10 cellular contexts compared by ENCODE assay signal in genomic region chr13:110339975-110340550, GRCh38. TPM values are rescaled to one million over a fixed set of nuclear protein-coding genes. Genes with fewer than 3 reads are reported as not detected.
DNase-seq lines count a peak whose midpoint lies in the region; ATAC-seq and TF ChIP-seq lines count a peak whose summit lies in the region.
"Had no signal": no experiment of that assay in that cellular context is flagged by ENCODE, and none has a peak within 500 bp of the region (broad histone marks: within the 10 kb centered on the region; RNA-seq: fewer than 3 reads in every experiment).

No MANE protein-coding gene starts in this region.

- TF ChIP-seq POLR2A in breast epithelium (IDR thresholded peaks at IDR 0.05) (no peak), testis (IDR thresholded peaks at IDR 0.05) (no peak)

- H3K4me3 ChIP-seq in breast epithelium (peak overlapping the region in 1 of 3 donors; percentile 49), mucosa of rectum (ENCODE audit: low read length in 2 of 2) (no peak overlapping the region), testis (no peak overlapping the region)

- peaks cover 21% of the 10 kb centered on the region for H3K4me1 Mint-ChIP-seq in activated CD8-positive, alpha-beta T cell treated with anti-CD3 and anti-CD28 coated beads for 36 hours (ENCODE audit: low read depth)
- peaks cover 19% of the 10 kb centered on the region for H3K4me1 Mint-ChIP-seq in activated CD8-positive, alpha-beta T cell treated with anti-CD3 and anti-CD28 coated beads, Interleukin-2, amount 10 ng/mL, durations not matched to agents 7 days and 5 days (ENCODE audit: low read depth)

- H3K27me3 Mint-ChIP-seq in activated CD8-positive, alpha-beta T cell treated with anti-CD3 and anti-CD28 coated beads for 36 hours = peaks cover 16% of the 10 kb centered on the region
- H3K27me3 Mint-ChIP-seq in activated CD8-positive, alpha-beta T cell treated with anti-CD3 and anti-CD28 coated beads, Interleukin-2, amount 10 ng/mL, durations not matched to agents 7 days and 5 days (ENCODE audit: low read depth) = peaks cover 34% of the 10 kb centered on the region

- H3K27me3 ChIP-seq in breast epithelium (no peaks in the 10 kb centered on the region), mucosa of rectum (ENCODE audit: control insufficient read depth in 2 of 2, insufficient read depth in 2 of 2, low read length in 2 of 2) (peaks cover 0 to 7% of the 10 kb centered on the region in 2 donors), testis (no peaks in the 10 kb centered on the region)

- no peaks in the 10 kb centered on the region for H3K36me3 Mint-ChIP-seq in activated CD8-positive, alpha-beta T cell treated with anti-CD3 and anti-CD28 coated beads for 36 hours (ENCODE audit: low read depth)
- no peaks in the 10 kb centered on the region for H3K36me3 Mint-ChIP-seq in activated CD8-positive, alpha-beta T cell treated with anti-CD3 and anti-CD28 coated beads, Interleukin-2, amount 10 ng/mL, durations not matched to agents 7 days and 5 days (ENCODE audit: low read depth)

- no peak for DNase-seq in activated CD8-positive, alpha-beta T cell treated with anti-CD3 and anti-CD28 coated beads for 36 hours
- no peak for DNase-seq in activated CD8-positive, alpha-beta T cell treated with anti-CD3 and anti-CD28 coated beads, Interleukin-2, amount 10 ng/mL, durations not matched to agents 7 days and 5 days
- DNase-seq in breast epithelium (ENCODE audit: low spot score in 2 of 2) = no peak
- DNase-seq in testis = no peak
- DNase-seq in SKM-1 treated with dmso at 0.1 percent for 144 hours (lab: John Stamatoyannopoulos, UW; ENCODE audit: unreplicated experiment) = no peak
- DNase-seq: NCI-H2029 treated with DMSO at 0.1 percent for 48 hours had no signal

- no peak overlapping the region for H3K9ac ChIP-seq in mucosa of rectum (ENCODE audit: low read depth in 1 of 2, low read length in 2 of 2)

- H3K9me3 ChIP-seq in breast epithelium = no peaks in the 10 kb centered on the region
- no peaks in the 10 kb centered on the region for H3K9me3 ChIP-seq in mucosa of rectum (ENCODE audit: control insufficient read depth in 2 of 2, low read length in 2 of 2)
- no peaks in the 10 kb centered on the region for H3K9me3 ChIP-seq in testis
- H3K9me3 ChIP-seq: neutrophil had no signal

- H3K9me3 Mint-ChIP-seq in activated CD8-positive, alpha-beta T cell treated with anti-CD3 and anti-CD28 coated beads for 36 hours = no peaks in the 10 kb centered on the region
- H3K9me3 Mint-ChIP-seq in activated CD8-positive, alpha-beta T cell treated with anti-CD3 and anti-CD28 coated beads, Interleukin-2, amount 10 ng/mL, durations not matched to agents 7 days and 5 days (ENCODE audit: insufficient read depth) = no peaks in the 10 kb centered on the region

- H3K4me3 Mint-ChIP-seq in activated CD8-positive, alpha-beta T cell treated with anti-CD3 and anti-CD28 coated beads for 36 hours = no peak overlapping the region
- no peak overlapping the region for H3K4me3 Mint-ChIP-seq in activated CD8-positive, alpha-beta T cell treated with anti-CD3 and anti-CD28 coated beads, Interleukin-2, amount 10 ng/mL, durations not matched to agents 7 days and 5 days

- H3K36me3 ChIP-seq in breast epithelium = no peaks in the 10 kb centered on the region
- H3K36me3 ChIP-seq in mucosa of rectum (ENCODE audit: control insufficient read depth in 2 of 2, insufficient read depth in 2 of 2, low read length in 2 of 2) = no peaks in the 10 kb centered on the region
- no peaks in the 10 kb centered on the region for H3K36me3 ChIP-seq in testis (ENCODE audit: low read depth, missing control alignments)
- H3K36me3 ChIP-seq: neutrophil had no signal

- H3K27ac ChIP-seq in breast epithelium = peak overlapping the region; percentile 86 to 95
- peak overlapping the region; percentile 66 to 75 for H3K27ac ChIP-seq in mucosa of rectum (ENCODE audit: low read depth in 2 of 2, low read length in 2 of 2)
- H3K27ac ChIP-seq in testis = peak overlapping the region; percentile 81 to 82
- H3K27ac ChIP-seq: neutrophil had no signal

- POLR2A ChIA-PET in activated CD8-positive, alpha-beta T cell treated with anti-CD3 and anti-CD28 coated beads for 36 hours (lab: Charles Lee) = interaction anchor here (1.2 kb wide), 1 partner anchor 11 kb away, joined by 4 read pairs; no protein-coding TSS in a partner anchor
- POLR2A ChIA-PET in activated CD8-positive, alpha-beta T cell treated with anti-CD3 and anti-CD28 coated beads, Interleukin-2, amount 10 ng/mL, durations not matched to agents 7 days and 5 days (lab: Charles Lee) = no interaction called here

- ATAC-seq in activated CD8-positive, alpha-beta T cell treated with anti-CD3 and anti-CD28 coated beads for 36 hours = no peak
- ATAC-seq in activated CD8-positive, alpha-beta T cell treated with anti-CD3 and anti-CD28 coated beads, Interleukin-2, amount 10 ng/mL, durations not matched to agents 7 days and 5 days = no peak
- ATAC-seq in HG03175 (IDR thresholded peaks at IDR 0.05; ENCODE audit: unreplicated experiment) = no peak
- ATAC-seq in activated CD4-positive, CD25-positive, alpha-beta regulatory T cell treated with anti-CD3 and anti-CD28 coated beads, Interleukin-2, amount 50 U/mL, for 24 hours = no peak

- CTCF ChIA-PET in activated CD8-positive, alpha-beta T cell treated with anti-CD3 and anti-CD28 coated beads for 36 hours (lab: Charles Lee) = interaction anchor here (0.8 kb wide), 1 partner anchor 12 kb away, joined by 3 read pairs; no protein-coding TSS in a partner anchor
- CTCF ChIA-PET in activated CD8-positive, alpha-beta T cell treated with anti-CD3 and anti-CD28 coated beads, Interleukin-2, amount 10 ng/mL, durations not matched to agents 7 days and 5 days (lab: Charles Lee) = no interaction called here

- intact Hi-C loops in activated CD8-positive, alpha-beta T cell treated with anti-CD3 and anti-CD28 coated beads for 36 hours (cut with micrococcal nuclease) = no loop called here
- intact Hi-C loops in breast epithelium (cut with DNase I; ENCODE audit: low total_unique reads) = no loop called here
- intact Hi-C loops in testis (cut with DNase I; ENCODE audit: low total_unique reads) = loop anchor here (10.0 kb wide), 1 partner anchor 65 kb away; no protein-coding TSS in a partner anchor

- WGBS in testis, 2 donors = 75 to 82% methylated on average over 9 of the region's 9 CpGs

- peak overlapping the region; percentile 31 for H3K27ac Mint-ChIP-seq in activated CD8-positive, alpha-beta T cell treated with anti-CD3 and anti-CD28 coated beads for 36 hours
- no peak overlapping the region for H3K27ac Mint-ChIP-seq in activated CD8-positive, alpha-beta T cell treated with anti-CD3 and anti-CD28 coated beads, Interleukin-2, amount 10 ng/mL, durations not matched to agents 7 days and 5 days

- H3K4me1 ChIP-seq in breast epithelium (peaks cover 4 to 16% of the 10 kb centered on the region in 2 donors), mucosa of rectum (ENCODE audit: control insufficient read depth in 2 of 2, insufficient read depth in 2 of 2, low read length in 2 of 2) (peaks cover 10 to 15% of the 10 kb centered on the region in 2 donors), testis (peaks cover 45% of the 10 kb centered on the region)

- TF ChIP-seq CTCF in activated CD8-positive, alpha-beta T cell treated with anti-CD3 and anti-CD28 coated beads for 36 hours (IDR thresholded peaks at IDR 0.05) = no peak
- TF ChIP-seq CTCF in breast epithelium (IDR thresholded peaks at IDR 0.05) (no peak), testis (IDR thresholded peaks at IDR 0.05) (no peak)

RNA-seq across cellular contexts. Expression of gene COL4A2, which starts 33.0 kb away (rescaled TPM):
- not detected for total RNA-seq in activated CD8-positive, alpha-beta T cell treated with anti-CD3 and anti-CD28 coated beads for 36 hours
- total RNA-seq in activated CD8-positive, alpha-beta T cell treated with anti-CD3 and anti-CD28 coated beads, Interleukin-2, amount 10 ng/mL, durations not matched to agents 7 days and 5 days = not detected
- total RNA-seq in breast epithelium (100 to 1,000 TPM; 107 to 841 (median 307) TPM), testis (10 to 100 TPM; 81.0 to 89.9 TPM)
- polyA plus RNA-seq in testis (ENCODE audit: insufficient read depth, low read depth, low replicate concordance) = 69.1 TPM

RNA-seq across cellular contexts. Expression of gene COL4A1, which starts 33.1 kb away (rescaled TPM):
- total RNA-seq in activated CD8-positive, alpha-beta T cell treated with anti-CD3 and anti-CD28 coated beads for 36 hours = not detected
- total RNA-seq in activated CD8-positive, alpha-beta T cell treated with anti-CD3 and anti-CD28 coated beads, Interleukin-2, amount 10 ng/mL, durations not matched to agents 7 days and 5 days = not detected
- 1,000 to 10,000 TPM in 1 of 3 donors, 100 to 1,000 TPM in 2; 118 to 1,008 (median 370) TPM for total RNA-seq in breast epithelium
- total RNA-seq in testis = 10 to 100 TPM; 35.5 to 39.0 TPM
- polyA plus RNA-seq in testis (ENCODE audit: insufficient read depth, low read depth, low replicate concordance) = 43.0 TPM

Comparison
In these comparisons a context has a peak if more than half of its experiments do, and no peak if none do; other contexts are left out.
1. RNA of gene COL4A2, which starts 33.0 kb away (total RNA-seq): 107 to 841 TPM in breast epithelium and 81.0 to 89.9 TPM in testis; not detected in activated CD8-positive, alpha-beta T cell treated with anti-CD3 and anti-CD28 coated beads for 36 hours and not detected in activated CD8-positive, alpha-beta T cell treated with anti-CD3 and anti-CD28 coated beads, Interleukin-2, amount 10 ng/mL, durations not matched to agents 7 days and 5 days; every median in the first group is over 10 times any median in the second.
2. RNA of gene COL4A1, which starts 33.1 kb away (total RNA-seq): 118 to 1,008 TPM in breast epithelium and 35.5 to 39.0 TPM in testis; not detected in activated CD8-positive, alpha-beta T cell treated with anti-CD3 and anti-CD28 coated beads for 36 hours and not detected in activated CD8-positive, alpha-beta T cell treated with anti-CD3 and anti-CD28 coated beads, Interleukin-2, amount 10 ng/mL, durations not matched to agents 7 days and 5 days; every median in the first group is over 10 times any median in the second.
3. Peak in every context shown above with its lines, with median percentiles within 50 percentile points of each other: H3K27ac ChIP-seq.